ENCODE assay signal across 8 cellular contexts in the genomic region with DNA sequence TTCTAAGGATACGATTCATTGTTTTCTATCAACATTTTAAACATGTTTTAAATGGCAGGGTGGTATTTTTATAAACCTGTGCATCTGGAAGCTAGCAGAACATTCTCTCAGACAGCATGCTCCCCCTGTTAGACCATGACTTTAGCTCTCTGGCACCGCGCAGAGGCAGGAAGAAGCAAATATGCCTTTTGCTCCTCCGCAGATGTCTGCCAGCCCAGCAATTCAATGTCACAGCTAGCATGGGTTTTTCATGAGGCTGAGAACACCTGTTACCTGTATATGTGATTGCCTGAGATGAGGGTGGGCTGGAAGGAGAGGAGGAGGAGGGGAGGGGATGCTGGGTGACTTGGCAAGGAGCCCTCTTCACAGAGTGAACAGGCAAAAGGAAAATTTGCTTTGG. TPM values are rescaled to one million over a fixed set of nuclear protein-coding genes. Genes with fewer than 3 reads are reported as not detected.
DNase-seq lines count a peak whose midpoint lies in the region; ATAC-seq and TF ChIP-seq lines count a peak whose summit lies in the region.

No MANE protein-coding gene starts in this region.

- ATAC-seq in GM18873 (IDR thresholded peaks at IDR 0.05; ENCODE audit: low FRiP score, unreplicated experiment): no peak

- H3K9me3 ChIP-seq in liver (ENCODE audit: control insufficient read depth in 4 of 4, low read length in 3 of 4) (no peaks in the 10 kb centered on the region), vagina (no peaks in the 10 kb centered on the region), Karpas-422 (ENCODE audit: low read length) (no peaks in the 10 kb centered on the region)

- TF ChIP-seq CTCF in brain microvascular endothelial cell (IDR thresholded peaks at IDR 0.05; ENCODE audit: low read depth, low read length, missing control alignments) (peak; percentile 80), liver (IDR thresholded peaks at IDR 0.05; ENCODE audit: low read depth, low read length, missing input control) (peak; percentile 46), vagina (IDR thresholded peaks at IDR 0.05) (peak; percentile 23 to 66 (median 40)), lower leg skin (IDR thresholded peaks at IDR 0.05) (no peak)

- H2AFZ ChIP-seq in Karpas-422 (ENCODE audit: low read length): no peak overlapping the region

- peaks cover under 1 to 14% (median 5%) of the 10 kb centered on the region in 4 donors for H3K4me1 ChIP-seq in liver (ENCODE audit: control insufficient read depth in 4 of 4, insufficient read depth in 4 of 4, low read length in 3 of 4)
- H3K4me1 ChIP-seq in vagina: peaks cover 67% of the 10 kb centered on the region
- peaks cover 14% of the 10 kb centered on the region for H3K4me1 ChIP-seq in Karpas-422 (ENCODE audit: low read length)

- H3K4me3 ChIP-seq in brain microvascular endothelial cell (ENCODE audit: low read depth, low read length) (no peak overlapping the region), liver (ENCODE audit: low read depth in 1 of 3, low read length in 3 of 3) (no peak overlapping the region), vagina (no peak overlapping the region), Karpas-422 (ENCODE audit: low read length) (no peak overlapping the region), lower leg skin (ENCODE audit: low read depth, poor library complexity, severe bottlenecking) (no peak overlapping the region)

- in situ Hi-C loops in brain microvascular endothelial cell (cut with HindIII; ENCODE audit: low pct_ligation_motif_present, low sequenced_read_pairs): no loop called here

- H3K9me2 ChIP-seq in Karpas-422 (replicated peaks; ENCODE audit: insufficient read depth, low read length): no peaks in the 10 kb centered on the region

- DNase-seq in GM04504 (ENCODE audit: low read depth) (peak; percentile 28), NCI-H2171 (lab: John Stamatoyannopoulos, UW) (peak; percentile 64), brain microvascular endothelial cell (peak; percentile 29), vagina (ENCODE audit: extremely low spot score in 2 of 2) (no peak), Karpas-422 (no peak), lower leg skin (ENCODE audit: low spot score in 2 of 2) (no peak)

- 34% methylated on average over 4 of the region's 4 CpGs for WGBS in liver
- WGBS in lower leg skin, 2 donors: 27 to 31% methylated on average over 4 of the region's 4 CpGs

- H3K9ac ChIP-seq in liver (ENCODE audit: low read depth in 1 of 2, low read length in 2 of 2) (no peak overlapping the region), Karpas-422 (ENCODE audit: low read length) (no peak overlapping the region)

- peaks cover 54% of the 10 kb centered on the region for H3K36me3 ChIP-seq in brain microvascular endothelial cell (replicated peaks)
- peaks cover 16 to 43% (median 34%) of the 10 kb centered on the region in 4 donors for H3K36me3 ChIP-seq in liver (ENCODE audit: control insufficient read depth in 4 of 4, insufficient read depth in 3 of 4, low read depth in 1 of 4, low read length in 3 of 4)
- peaks cover 0 to 43% of the 10 kb centered on the region in 2 donors for H3K36me3 ChIP-seq in vagina
- peaks cover 29% of the 10 kb centered on the region; the same call in 1 of the 2 replicates for H3K36me3 ChIP-seq in Karpas-422 (ENCODE audit: insufficient read depth, low read length)

- peaks cover 53% of the 10 kb centered on the region for H3K79me2 ChIP-seq in Karpas-422 (ENCODE audit: low read length)

- H3K4me2 ChIP-seq in Karpas-422 (ENCODE audit: low read depth, low read length, poor library complexity, severe bottlenecking): no peak overlapping the region

- H3K27ac ChIP-seq in brain microvascular endothelial cell (no peak overlapping the region), liver (ENCODE audit: low read depth in 1 of 2, low read length in 2 of 2) (no peak overlapping the region), vagina (peak overlapping the region; percentile 86), Karpas-422 (ENCODE audit: low read length) (no peak overlapping the region)

- TF ChIP-seq RAD21 in liver (IDR thresholded peaks at IDR 0.05): peak; percentile 71 to 76

- TF ChIP-seq POLR2A in vagina (IDR thresholded peaks at IDR 0.05) (no peak), lower leg skin (IDR thresholded peaks at IDR 0.05) (no peak)

- intact Hi-C loops in vagina (cut with DNase I) (no loop called here), lower leg skin (cut with DNase I; ENCODE audit: low total_unique reads) (no loop called here)

- H3K27me3 ChIP-seq in brain microvascular endothelial cell (replicated peaks): no peaks in the 10 kb centered on the region
- H3K27me3 ChIP-seq in liver (ENCODE audit: control insufficient read depth in 4 of 4, insufficient read depth in 4 of 4, low read length in 3 of 4): no peaks in the 10 kb centered on the region
- no peaks in the 10 kb centered on the region for H3K27me3 ChIP-seq in vagina
- no peaks in the 10 kb centered on the region for H3K27me3 ChIP-seq in Karpas-422 (ENCODE audit: low read length)

- H4K20me1 ChIP-seq in Karpas-422 (ENCODE audit: insufficient read depth, low read depth, low read length): peaks cover 60% of the 10 kb centered on the region

TF ChIP-seq in liver, 16 proteins besides CTCF, POLR2A, EP300 and RAD21:
- no peak for TF ChIP-seq GABPA (IDR thresholded peaks at IDR 0.05 in 1 of 2, conservative IDR thresholded peaks at IDR 0.05 in 1 of 2)
- no peak for TF ChIP-seq RXRA (IDR thresholded peaks at IDR 0.05)
- TF ChIP-seq, protein P1, sequence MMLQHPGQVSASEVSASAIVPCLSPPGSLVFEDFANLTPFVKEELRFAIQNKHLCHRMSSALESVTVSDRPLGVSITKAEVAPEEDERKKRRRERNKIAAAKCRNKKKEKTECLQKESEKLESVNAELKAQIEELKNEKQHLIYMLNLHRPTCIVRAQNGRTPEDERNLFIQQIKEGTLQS (IDR thresholded peaks at IDR 0.05): no peak
- no peak for TF ChIP-seq FOXA1 (IDR thresholded peaks at IDR 0.05)
- TF ChIP-seq YY1 (IDR thresholded peaks at IDR 0.05): no peak
- TF ChIP-seq SP1 (IDR thresholded peaks at IDR 0.05): no peak
- no peak for TF ChIP-seq EGR1 (IDR thresholded peaks at IDR 0.05; ENCODE audit: low read depth in 2 of 2)
- no peak for TF ChIP-seq NR2F2 (IDR thresholded peaks at IDR 0.05)

RNA-seq across cellular contexts. Expression of a gene that starts 6.7 kb away (rescaled TPM):
- 10 to 100 TPM; 72.8 to 79.6 TPM for total RNA-seq in liver
- polyA plus RNA-seq in liver: 10 to 100 TPM; 61.5 to 75.4 TPM
- total RNA-seq in vagina: 233 TPM
- 84.4 and 105 TPM in 2 replicates for total RNA-seq in Karpas-422 (2014; rRNA removed; shearing (Covaris generic); ENCODE audit: low replicate concordance)
- total RNA-seq in lower leg skin: 100 to 1,000 TPM; 166 to 219 (median 188) TPM

RNA-seq across cellular contexts. Expression of a gene that starts 24.8 kb away (rescaled TPM):
- total RNA-seq in liver (under 1 TPM in 1 of 2 donors, not detected in 1; 0.25 TPM), vagina (88.6 TPM), lower leg skin (10 to 100 TPM in 1 of 4 donors, 1 to 10 TPM in 3; 2.1 to 18.5 (median 2.7) TPM)
- polyA plus RNA-seq in liver: under 1 TPM; 0.12 to 0.24 TPM
- 0.07 TPM in 1 of 2 replicates, not detected in the other for total RNA-seq in Karpas-422 (2014; rRNA removed; shearing (Covaris generic); ENCODE audit: low replicate concordance)

RNA-seq across cellular contexts. Expression of a gene that starts 26.1 kb away (rescaled TPM):
- total RNA-seq in liver (10 to 100 TPM; 12.4 to 24.4 TPM), vagina (20.4 TPM), lower leg skin (1 to 10 TPM; 2.7 to 9.2 (median 5.2) TPM)
- polyA plus RNA-seq in liver: 1 to 10 TPM; 4.6 to 5.8 TPM
- total RNA-seq in Karpas-422 (2014; rRNA removed; shearing (Covaris generic); ENCODE audit: low replicate concordance): 37.1 and 53.0 TPM in 2 replicates

Comparison
In these comparisons a context has a peak if more than half of its experiments do, and no peak if none do; other contexts are left out.
1. DNase-seq: peak in GM04504 (single experiment), NCI-H2171 (single experiment) and brain microvascular endothelial cell (single experiment); none in vagina (0 of 2), Karpas-422 (single experiment) and lower leg skin (0 of 2).
2. CTCF ChIP-seq: peak in brain microvascular endothelial cell (single experiment), liver (single experiment) and vagina (3 of 3); none in lower leg skin (0 of 3).